In genomic region chr7:100119701-100120517, GRCh38 we compare ENCODE assay signal across 8 cellular contexts. TPM values are rescaled to one million over a fixed set of nuclear protein-coding genes. Genes with fewer than 3 reads are reported as not detected.
A peak's percentile ranks its signal among the peaks of the same experiment; 100 is the strongest.
DNase-seq lines count a peak whose midpoint lies in the region; ATAC-seq and TF ChIP-seq lines count a peak whose summit lies in the region.

No MANE protein-coding gene starts in this region.

- peak; percentile 86 for DNase-seq in activated CD8-positive, alpha-beta memory T cell treated with anti-CD3 and anti-CD28 coated beads, Interleukin-2, amount 10 ng/mL, durations not matched to agents 7 days and 5 days
- DNase-seq in activated CD8-positive, alpha-beta memory T cell treated with anti-CD3 and anti-CD28 coated beads for 24 hours = no peak
- DNase-seq in NCI-H345 treated with DMSO at 0.1 percent for 48 hours (lab: John Stamatoyannopoulos, UW; ENCODE audit: unreplicated experiment) (peak; percentile 37), epithelial cell of esophagus (ENCODE audit: low read depth) (peak; percentile 42)
- DNase-seq in activated CD8-positive, alpha-beta memory T cell treated with anti-CD3 and anti-CD28 coated beads, Interleukin-2, amount 50 U/mL, for 1 hour (ENCODE audit: extremely low read depth) = peak; percentile 28
- DNase-seq in stimulated activated CD8-positive, alpha-beta memory T cell treated with anti-CD3 and anti-CD28 coated beads, Interleukin-7, amount 100 ng/mL, for 1 hour (ENCODE audit: low read depth in 2 of 2) = peak; percentile 43 to 47

- CTCF ChIA-PET in activated CD8-positive, alpha-beta memory T cell treated with anti-CD3 and anti-CD28 coated beads, Interleukin-2, amount 10 ng/mL, durations not matched to agents 7 days and 5 days (lab: Charles Lee) = interaction anchor here (1.0 to 2.5 kb wide), 5 partner anchors 11 to 140 kb away, joined by 3 to 26 read pairs (median 4); partner anchors contain the start of genes AP4M1 and COPS6

- peaks cover 32% of the 10 kb centered on the region for H3K4me1 Mint-ChIP-seq in activated CD8-positive, alpha-beta memory T cell treated with anti-CD3 and anti-CD28 coated beads, Interleukin-2, amount 10 ng/mL, durations not matched to agents 7 days and 5 days

- H3K36me3 Mint-ChIP-seq in activated CD8-positive, alpha-beta memory T cell treated with anti-CD3 and anti-CD28 coated beads, Interleukin-2, amount 10 ng/mL, durations not matched to agents 7 days and 5 days = peaks cover 22% of the 10 kb centered on the region

- H3K4me3 Mint-ChIP-seq in activated CD8-positive, alpha-beta memory T cell treated with anti-CD3 and anti-CD28 coated beads, Interleukin-2, amount 10 ng/mL, durations not matched to agents 7 days and 5 days = peak overlapping the region; percentile 93

- H3K4me3 ChIP-seq in epithelial cell of esophagus (ENCODE audit: low read length) (peak overlapping the region; percentile 90), mononuclear cell (ENCODE audit: low read length) (peak overlapping the region; percentile 83)

- H3K27me3 Mint-ChIP-seq in activated CD8-positive, alpha-beta memory T cell treated with anti-CD3 and anti-CD28 coated beads, Interleukin-2, amount 10 ng/mL, durations not matched to agents 7 days and 5 days = no peaks in the 10 kb centered on the region

- H3K9me3 ChIP-seq in mononuclear cell (ENCODE audit: low read depth, low read length) = no peaks in the 10 kb centered on the region

- peak; percentile 78 for ATAC-seq in activated CD8-positive, alpha-beta memory T cell treated with anti-CD3 and anti-CD28 coated beads, Interleukin-2, amount 10 ng/mL, durations not matched to agents 7 days and 5 days
- peak; percentile 54 for ATAC-seq in HG02798 (IDR thresholded peaks at IDR 0.05; ENCODE audit: poor library complexity, unreplicated experiment)

- H3K9me3 Mint-ChIP-seq in activated CD8-positive, alpha-beta memory T cell treated with anti-CD3 and anti-CD28 coated beads, Interleukin-2, amount 10 ng/mL, durations not matched to agents 7 days and 5 days (ENCODE audit: low read depth) = no peaks in the 10 kb centered on the region

- H3K27me3 ChIP-seq in mononuclear cell (ENCODE audit: insufficient read depth, low read length) = no peaks in the 10 kb centered on the region

- peaks cover 43% of the 10 kb centered on the region for H3K4me1 ChIP-seq in mononuclear cell (ENCODE audit: insufficient read depth, low read length)

- TF ChIP-seq CTCF in epithelial cell of esophagus (IDR thresholded peaks at IDR 0.05; ENCODE audit: insufficient read depth, low read depth, low read length, missing control alignments) = no peak

- peak overlapping the region; percentile 91 for H3K27ac Mint-ChIP-seq in activated CD8-positive, alpha-beta memory T cell treated with anti-CD3 and anti-CD28 coated beads, Interleukin-2, amount 10 ng/mL, durations not matched to agents 7 days and 5 days

RNA-seq across cellular contexts. Expression of gene CNPY4, which starts 0.5 kb away (rescaled TPM):
- 10 to 100 TPM; 27.3 to 28.0 TPM for total RNA-seq in activated CD8-positive, alpha-beta memory T cell treated with anti-CD3 and anti-CD28 coated beads, Interleukin-2, amount 10 ng/mL, durations not matched to agents 7 days and 5 days
- 13.3 TPM for total RNA-seq in mononuclear cell

RNA-seq across cellular contexts. Expression of gene TAF6, which starts 0.8 kb away (rescaled TPM):
- 10 to 100 TPM; 70.4 to 71.4 TPM for total RNA-seq in activated CD8-positive, alpha-beta memory T cell treated with anti-CD3 and anti-CD28 coated beads, Interleukin-2, amount 10 ng/mL, durations not matched to agents 7 days and 5 days
- total RNA-seq in mononuclear cell = 16.1 TPM

RNA-seq across cellular contexts. Expression of gene MBLAC1, which starts 6.9 kb away (rescaled TPM):
- total RNA-seq in activated CD8-positive, alpha-beta memory T cell treated with anti-CD3 and anti-CD28 coated beads, Interleukin-2, amount 10 ng/mL, durations not matched to agents 7 days and 5 days = 1 to 10 TPM; 5.6 to 7.5 TPM
- total RNA-seq in mononuclear cell = 1.5 TPM

RNA-seq across cellular contexts. Expression of gene AP4M1, which starts 18.5 kb away (rescaled TPM):
- total RNA-seq in activated CD8-positive, alpha-beta memory T cell treated with anti-CD3 and anti-CD28 coated beads, Interleukin-2, amount 10 ng/mL, durations not matched to agents 7 days and 5 days = 10 to 100 TPM in 1 of 2 experiments, 1 to 10 TPM in 1; 9.9 to 10.6 TPM
- 2.8 TPM for total RNA-seq in mononuclear cell

RNA-seq across cellular contexts. Expression of gene MCM7, which starts 18.7 kb away (rescaled TPM):
- 100 to 1,000 TPM; 405 to 409 TPM for total RNA-seq in activated CD8-positive, alpha-beta memory T cell treated with anti-CD3 and anti-CD28 coated beads, Interleukin-2, amount 10 ng/mL, durations not matched to agents 7 days and 5 days
- 33.8 TPM for total RNA-seq in mononuclear cell
